In genomic region chr17:57666946-57667345, GRCh38 we compare ENCODE assay signal across 17 cellular contexts.
DNase-seq lines count a peak whose midpoint lies in the region; ATAC-seq and TF ChIP-seq lines count a peak whose summit lies in the region.
"Had no signal": no experiment of that assay in that cellular context is flagged by ENCODE, and none has a peak within 500 bp of the region (broad histone marks: within the 10 kb centered on the region; RNA-seq: fewer than 3 reads in every experiment).

No MANE protein-coding gene starts in this region.

- no peaks in the 10 kb centered on the region for H3K9me2 ChIP-seq in PC-3 (replicated peaks; ENCODE audit: low read length)

- intact Hi-C loops in spleen (cut with DNase I; ENCODE audit: low total_unique reads) (no loop called here), PC-3 (cut with micrococcal nuclease) (no loop called here)

- POLR2A ChIA-PET in CD8-positive, alpha-beta memory T cell (lab: Charles Lee): no interaction called here
- POLR2A ChIA-PET in PC-3 (lab: Charles Lee; ENCODE audit: unreplicated experiment): no interaction called here

- peaks cover 0 to 6% (median 3%) of the 10 kb centered on the region in 3 donors for H3K36me3 Mint-ChIP-seq in CD8-positive, alpha-beta memory T cell

- DNase-seq in CD8-positive, alpha-beta memory T cell: no peak
- peak; percentile 5 for DNase-seq in WERI-Rb-1
- peak; percentile 54 for DNase-seq in spleen
- DNase-seq in ACHN: no peak
- DNase-seq in SKM-1 treated with dmso at 0.1 percent for 144 hours (lab: John Stamatoyannopoulos, UW; ENCODE audit: unreplicated experiment): no peak
- DNase-seq in AG08396 (ENCODE audit: low spot score): no peak
- no peak for DNase-seq in PC-3
- DNase-seq: activated CD4-positive, alpha-beta memory T cell treated with anti-CD3 and anti-CD28 coated beads, Interleukin-2, amount 10 ng/mL, durations not matched to agents 7 days and 5 days; dermis blood vessel endothelial cell; NCI-H187; NCI-H510A; stimulated activated CD4-positive, alpha-beta T cell treated with anti-CD3 and anti-CD28 coated beads, Interleukin-4, amount 100 ng/mL, for 4 hours; transverse colon had no signal

- no peaks in the 10 kb centered on the region for H3K79me2 ChIP-seq in PC-3 (ENCODE audit: low read length)

- peaks cover 0 to 1% of the 10 kb centered on the region in 2 donors for H3K27me3 Mint-ChIP-seq in CD8-positive, alpha-beta memory T cell
- H3K27me3 Mint-ChIP-seq: activated CD4-positive, alpha-beta memory T cell treated with anti-CD3 and anti-CD28 coated beads, Interleukin-2, amount 10 ng/mL, durations not matched to agents 7 days and 5 days had no signal

- no peaks in the 10 kb centered on the region for H3K9me3 Mint-ChIP-seq in CD8-positive, alpha-beta memory T cell
- H3K9me3 Mint-ChIP-seq: activated CD4-positive, alpha-beta memory T cell treated with anti-CD3 and anti-CD28 coated beads, Interleukin-2, amount 10 ng/mL, durations not matched to agents 7 days and 5 days had no signal

- H3K4me3 ChIP-seq in CD8-positive, alpha-beta memory T cell (ENCODE audit: low read length): no peak overlapping the region
- no peak overlapping the region for H3K4me3 ChIP-seq in WERI-Rb-1 (ENCODE audit: low read depth, low read length)
- no peak overlapping the region for H3K4me3 ChIP-seq in spleen
- no peak overlapping the region for H3K4me3 ChIP-seq in PC-3 (ENCODE audit: low read length)
- H3K4me3 ChIP-seq: pancreas, transverse colon had no signal

- H3K27me3 ChIP-seq in CD8-positive, alpha-beta memory T cell (ENCODE audit: insufficient read depth, low read length, poor library complexity, severe bottlenecking): no peaks in the 10 kb centered on the region
- no peaks in the 10 kb centered on the region for H3K27me3 ChIP-seq in WERI-Rb-1 (ENCODE audit: insufficient read depth, low read depth, severe bottlenecking)
- no peaks in the 10 kb centered on the region for H3K27me3 ChIP-seq in layer of hippocampus (ENCODE audit: control insufficient read depth, insufficient read depth, low read length)
- no peaks in the 10 kb centered on the region for H3K27me3 ChIP-seq in spleen (replicated peaks in 1 of 7)
- H3K27me3 ChIP-seq in PC-3 (ENCODE audit: low read length): no peaks in the 10 kb centered on the region
- H3K27me3 ChIP-seq: pancreas, transverse colon had no signal

- no peak for ATAC-seq in PC-3
- ATAC-seq: HepG2, pancreas had no signal

- TF ChIP-seq POLR2A in spleen (IDR thresholded peaks at IDR 0.05): no peak

- H3K4me2 ChIP-seq in PC-3 (ENCODE audit: low read length): no peak overlapping the region

- H3F3A ChIP-seq in PC-3 (ENCODE audit: low read length, unreplicated experiment): no peaks in the 10 kb centered on the region

- H2AFZ ChIP-seq in PC-3 (ENCODE audit: low read length): no peak overlapping the region

- H3K4me1 ChIP-seq in CD8-positive, alpha-beta memory T cell (ENCODE audit: insufficient read depth, low read length): peaks cover 15% of the 10 kb centered on the region
- H3K4me1 ChIP-seq in spleen (peaks cover 6 to 66% (median 26%) of the 10 kb centered on the region in 6 donors), PC-3 (ENCODE audit: insufficient read depth, low read length) (peaks cover 17% of the 10 kb centered on the region)

- CTCF ChIA-PET in CD8-positive, alpha-beta memory T cell (lab: Charles Lee): no interaction called here
- CTCF ChIA-PET in PC-3 (lab: Charles Lee): interaction anchor here (0.5 kb wide), 1 partner anchor 25 kb away, joined by 3 read pairs; no protein-coding TSS in a partner anchor

- WGBS in spleen, 5 donors: 83 to 94% (median 86%) methylated on average over 3 to 6 of the region's 6 CpGs

- H3K4me1 Mint-ChIP-seq in CD8-positive, alpha-beta memory T cell: peaks cover 36 to 56% (median 37%) of the 10 kb centered on the region in 3 donors

- no peaks in the 10 kb centered on the region for H3K9me3 ChIP-seq in CD8-positive, alpha-beta memory T cell (ENCODE audit: low read length)
- H3K9me3 ChIP-seq in WERI-Rb-1 (ENCODE audit: severe bottlenecking) (no peaks in the 10 kb centered on the region), spleen (no peaks in the 10 kb centered on the region), PC-3 (ENCODE audit: low read length) (no peaks in the 10 kb centered on the region)
- H3K9me3 ChIP-seq: pancreas, transverse colon had no signal

- H3K36me3 ChIP-seq in CD8-positive, alpha-beta memory T cell (ENCODE audit: insufficient read depth, low read length): no peaks in the 10 kb centered on the region
- H3K36me3 ChIP-seq in WERI-Rb-1 (peaks cover 34% of the 10 kb centered on the region), spleen (no peaks in the 10 kb centered on the region), PC-3 (ENCODE audit: low read depth, low read length) (no peaks in the 10 kb centered on the region)
- H3K36me3 ChIP-seq: pancreas, transverse colon had no signal

- no peak overlapping the region for H3K4me3 Mint-ChIP-seq in CD8-positive, alpha-beta memory T cell
- H3K4me3 Mint-ChIP-seq: activated CD4-positive, alpha-beta memory T cell treated with anti-CD3 and anti-CD28 coated beads, Interleukin-2, amount 10 ng/mL, durations not matched to agents 7 days and 5 days had no signal

- BruUV-seq in PC-3 (replicated peaks; lab: Mats Ljungman, UMichigan): no TSS peak

- in situ Hi-C loops in ACHN (cut with HindIII; ENCODE audit: low pct_ligation_motif_present, low pct_unique_long_range_greater_than_20kb, low sequenced_read_pairs): no loop called here

- H4K20me1 ChIP-seq in PC-3 (ENCODE audit: low read length): no peaks in the 10 kb centered on the region

- peak overlapping the region; percentile 43 to 97 (median 66) for H3K27ac Mint-ChIP-seq in CD8-positive, alpha-beta memory T cell
- H3K27ac Mint-ChIP-seq: activated CD4-positive, alpha-beta memory T cell treated with anti-CD3 and anti-CD28 coated beads, Interleukin-2, amount 10 ng/mL, durations not matched to agents 7 days and 5 days had no signal

- no peak overlapping the region for H3K27ac ChIP-seq in CD8-positive, alpha-beta memory T cell (ENCODE audit: low read depth, low read length)
- H3K27ac ChIP-seq in WERI-Rb-1 (no peak overlapping the region), layer of hippocampus (ENCODE audit: low read depth, low read length) (peak overlapping the region; percentile 23), spleen (peak overlapping the region in 6 of 8 donors; percentile 5 to 63 (median 29)), PC-3 (ENCODE audit: low read length) (no peak overlapping the region)
- H3K27ac ChIP-seq: C4-2B, pancreas, transverse colon had no signal

- H3K9ac ChIP-seq in PC-3 (ENCODE audit: low read length): no peak overlapping the region

- no peak for TF ChIP-seq CTCF in WERI-Rb-1 (IDR thresholded peaks at IDR 0.05; ENCODE audit: low read depth, low read length)
- no peak for TF ChIP-seq CTCF in spleen (IDR thresholded peaks at IDR 0.05 in 8 of 11, conservative IDR thresholded peaks at IDR 0.05 in 3 of 11)
- no peak for TF ChIP-seq CTCF in PC-3 (conservative IDR thresholded peaks at IDR 0.05; ENCODE audit: low read depth, low read length)

Comparison
In these comparisons a context has a peak if more than half of its experiments do, and no peak if none do; other contexts are left out.
1. DNase-seq: peak in WERI-Rb-1 (single experiment) and spleen (single experiment); none in CD8-positive, alpha-beta memory T cell (0 of 5), ACHN (single experiment), SKM-1 treated with dmso at 0.1 percent for 144 hours (single experiment), AG08396 (single experiment) and PC-3 (single experiment).
2. H3K27ac ChIP-seq: peak in layer of hippocampus (single experiment) and spleen (6 of 8); none in CD8-positive, alpha-beta memory T cell (single experiment), WERI-Rb-1 (single experiment) and PC-3 (single experiment).